In genomic region chr6:43772571-43773049, GRCh38 we compare ENCODE assay signal across 8 cellular contexts. TPM values are rescaled to one million over a fixed set of nuclear protein-coding genes. Genes with fewer than 3 reads are reported as not detected.
A peak's percentile ranks its signal among the peaks of the same experiment; 100 is the strongest.
DNase-seq lines count a peak whose midpoint lies in the region; ATAC-seq and TF ChIP-seq lines count a peak whose summit lies in the region.

No MANE protein-coding gene starts in this region.

- H3F3A ChIP-seq in PC-9 (ENCODE audit: insufficient read depth, low read depth) = peaks cover 36% of the 10 kb centered on the region; the same call in 1 of the 2 replicates

- peaks cover 76% of the 10 kb centered on the region for H3K79me2 ChIP-seq in PC-9 (ENCODE audit: low read depth)

- BruUV-seq in PC-9 (replicated peaks; lab: Mats Ljungman, UMichigan) = TSS peak; percentile 58

- H2AFZ ChIP-seq in PC-9 = no peak overlapping the region

- H3K27ac ChIP-seq in PC-9 = peak overlapping the region; percentile 94

- H3K4me1 ChIP-seq in PC-9 (replicated peaks; ENCODE audit: insufficient read depth) (peaks cover 35% of the 10 kb centered on the region), mucosa of stomach (ENCODE audit: control insufficient read depth, insufficient read depth, low read length) (peaks cover 65% of the 10 kb centered on the region)

- TF ChIP-seq CTCF in GM12865 (IDR thresholded peaks at IDR 0.05; ENCODE audit: insufficient read depth, low read depth, low read length, missing control alignments) (no peak), PC-9 (conservative IDR thresholded peaks at IDR 0.05) (no peak)

- H3K27me3 ChIP-seq in PC-9 (ENCODE audit: insufficient read depth, low read depth) (no peaks in the 10 kb centered on the region), mucosa of stomach (ENCODE audit: control insufficient read depth, insufficient read depth, low read length) (no peaks in the 10 kb centered on the region)

- ATAC-seq in effector memory CD8-positive, alpha-beta T cell (replicated peaks) = no peak
- no peak for ATAC-seq in GM19035 (IDR thresholded peaks at IDR 0.05; ENCODE audit: unreplicated experiment)

- peaks cover 8% of the 10 kb centered on the region for H3K36me3 Mint-ChIP-seq in effector memory CD8-positive, alpha-beta T cell (ENCODE audit: insufficient read depth)

- H3K4me2 ChIP-seq in PC-9 = peak overlapping the region; percentile 99

- POLR2A ChIA-PET in PC-9 (lab: Charles Lee; ENCODE audit: unreplicated experiment) = no interaction called here

- DNase-seq in GM12865 (ENCODE audit: low read depth) (peak; percentile 26), PC-9 (peak in 1 of 2 experiments; percentile 18), GDM1 (lab: John Stamatoyannopoulos, UW) (no peak)
- DNase-seq in effector memory CD8-positive, alpha-beta T cell = no peak
- no peak for DNase-seq in activated CD4-positive, CD25-positive, alpha-beta regulatory T cell treated with anti-CD3 and anti-CD28 coated beads, Interleukin-2, amount 50 U/mL, for 72 hours
- DNase-seq in NK-92 treated with Interleukin-12 subunit alpha and Interleukin-12 subunit beta, amount 100 ng/mL, for 24 hours (lab: John Stamatoyannopoulos, UW) = no peak

- peaks cover 27 to 37% of the 10 kb centered on the region in 2 donors for H3K27me3 Mint-ChIP-seq in effector memory CD8-positive, alpha-beta T cell

- H3K9me3 ChIP-seq in PC-9 (ENCODE audit: insufficient read depth, low read depth) (no peaks in the 10 kb centered on the region), mucosa of stomach (ENCODE audit: control insufficient read depth, low read length) (no peaks in the 10 kb centered on the region)

- H3K9ac ChIP-seq in mucosa of stomach (ENCODE audit: low read length) = peak overlapping the region; percentile 99

- H3K9me2 ChIP-seq in PC-9 (ENCODE audit: insufficient read depth) = no peaks in the 10 kb centered on the region

- CTCF ChIA-PET in PC-9 (lab: Charles Lee) = interaction anchor here (0.5 to 2.0 kb wide), 7 partner anchors 32 to 295 kb away, joined by 3 to 8 read pairs (median 3); partner anchors contain the start of gene GTPBP2

- H3K4me3 Mint-ChIP-seq in effector memory CD8-positive, alpha-beta T cell = peak overlapping the region; percentile 88 to 94

- peaks cover 16 to 21% of the 10 kb centered on the region in 2 donors for H3K4me1 Mint-ChIP-seq in effector memory CD8-positive, alpha-beta T cell (ENCODE audit: low read depth in 2 of 2)

- peaks cover 56% of the 10 kb centered on the region for H4K20me1 ChIP-seq in PC-9 (ENCODE audit: insufficient read depth)

- H3K4me3 ChIP-seq in GM12865 (ENCODE audit: low read depth, low read length) (peak overlapping the region; percentile 88), PC-9 (peak overlapping the region; percentile 90), mucosa of stomach (ENCODE audit: low read length) (peak overlapping the region; percentile 100)

- H3K36me3 ChIP-seq in PC-9 (ENCODE audit: low read depth) (peaks cover 53% of the 10 kb centered on the region), mucosa of stomach (ENCODE audit: control insufficient read depth, insufficient read depth, low read length) (peaks cover 25% of the 10 kb centered on the region)

- H3K27ac Mint-ChIP-seq in effector memory CD8-positive, alpha-beta T cell = no peak overlapping the region

- intact Hi-C loops in PC-9 (cut with micrococcal nuclease; ENCODE audit: unreplicated experiment) = loop anchor here (1.0 to 5.0 kb wide), 4 partner anchors 66 to 262 kb away; no protein-coding TSS in a partner anchor

- H3K9me3 Mint-ChIP-seq in effector memory CD8-positive, alpha-beta T cell = no peaks in the 10 kb centered on the region

RNA-seq across cellular contexts. Expression of gene VEGFA, which starts 2.6 kb away (rescaled TPM):
- total RNA-seq in PC-9 (2021) = 112 and 117 TPM in 2 replicates
